1 cellular context compared by ENCODE assay signal in genomic region chr15:39828374-39828931, GRCh38.
TF ChIP-seq lines count a peak whose summit lies in the region.

No MANE protein-coding gene starts in this region.

TF ChIP-seq in GM23338, 12 proteins besides CTCF, POLR2A, EP300 and RAD21 (continued from another document):
- TF ChIP-seq ZNF462 (CRISPR knock-in tag; IDR thresholded peaks at IDR 0.05): no peak
- TF ChIP-seq POLR2AphosphoS5 (IDR thresholded peaks at IDR 0.05; ENCODE audit: low read depth): no peak
- no peak for TF ChIP-seq ZNF114 (CRISPR knock-in tag; IDR thresholded peaks at IDR 0.05)
- no peak for TF ChIP-seq NANOG (IDR thresholded peaks at IDR 0.05; ENCODE audit: borderline replicate concordance)
